8 cellular contexts compared by ENCODE assay signal in the genomic region with DNA sequence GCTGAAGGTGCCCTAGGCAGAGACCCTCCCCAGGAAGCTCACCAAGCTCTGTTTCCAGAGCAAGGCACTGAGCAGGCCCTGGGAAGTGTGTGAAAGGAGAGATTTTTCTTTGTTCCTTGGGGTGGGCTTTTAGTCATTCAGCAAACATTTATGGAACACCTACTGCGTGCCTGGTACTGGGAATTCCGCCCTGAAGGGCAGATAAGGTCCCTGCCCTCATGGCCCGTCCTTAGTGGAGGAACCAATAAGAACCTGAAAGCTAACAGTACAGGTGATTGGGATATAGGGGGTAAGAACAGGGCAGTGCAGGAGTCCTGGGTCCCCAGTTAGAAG. TPM values are rescaled to one million over a fixed set of nuclear protein-coding genes. Genes with fewer than 3 reads are reported as not detected.
DNase-seq lines count a peak whose midpoint lies in the region; ATAC-seq, FAIRE-seq and TF ChIP-seq lines count a peak whose summit lies in the region.

No MANE protein-coding gene starts in this region.

- no peak overlapping the region for H2AFZ ChIP-seq in mammary epithelial cell (ENCODE audit: low read depth, low read length)

- H3K4me3 ChIP-seq in A549 = peak overlapping the region; percentile 73
- peak overlapping the region; percentile 78 for H3K4me3 ChIP-seq in HUES6 (ENCODE audit: low read depth, low read length)
- peak overlapping the region; percentile 0 to 42 (median 28) for H3K4me3 ChIP-seq in mammary epithelial cell (replicated peaks in 1 of 3; ENCODE audit: insufficient read depth in 1 of 3, low read depth in 2 of 3, low read length in 3 of 3)
- peak overlapping the region; percentile 59 for H3K4me3 ChIP-seq in mononuclear cell (ENCODE audit: low read length)

- peaks cover 38% of the 10 kb centered on the region for H3K4me1 ChIP-seq in A549
- peaks cover 19% of the 10 kb centered on the region for H3K4me1 ChIP-seq in HUES6 (ENCODE audit: control insufficient read depth, insufficient read depth, low read length)
- H3K4me1 ChIP-seq in mammary epithelial cell (ENCODE audit: insufficient read depth, low read length) = peaks cover 26% of the 10 kb centered on the region
- peaks cover 60% of the 10 kb centered on the region for H3K4me1 ChIP-seq in mononuclear cell (ENCODE audit: insufficient read depth, low read length)

- CTCF ChIA-PET in A549 (lab: Yijun Ruan, JAX) (interaction anchor here (0.8 to 1.8 kb wide), 4 partner anchors 24 to 120 kb away, joined by 3 to 4 read pairs (median 4); partner anchors contain the start of gene PPP1CA), mammary epithelial cell (lab: Charles Lee; ENCODE audit: low non-redundant PET) (no interaction called here)

- peaks cover 16% of the 10 kb centered on the region for H3K79me2 ChIP-seq in mammary epithelial cell (ENCODE audit: insufficient read depth, low read length)

- peak overlapping the region; percentile 95 to 99 for H3K27ac ChIP-seq in A549
- H3K27ac ChIP-seq in HUES6 (ENCODE audit: low read depth, low read length) = peak overlapping the region; percentile 69
- no peak overlapping the region for H3K27ac ChIP-seq in mammary epithelial cell (ENCODE audit: insufficient read depth, low read depth, low read length)

- dilution Hi-C loops in mammary epithelial cell (cut with HindIII; ENCODE audit: low sequenced_read_pairs) = no loop called here

- peak in 1 of 2 experiments; percentile 65 for DNase-seq in A549 (ENCODE audit: low read depth in 1 of 2, low spot score in 1 of 2)
- DNase-seq in mammary epithelial cell = no peak
- no peak for DNase-seq in NCI-H2227 (lab: John Stamatoyannopoulos, UW; ENCODE audit: unreplicated experiment)
- DNase-seq in urothelium cell line (ENCODE audit: low spot score) = no peak
- DNase-seq in NOMO-1 treated with DMSO at 0.1 percent for 48 hours (lab: John Stamatoyannopoulos, UW; ENCODE audit: unreplicated experiment) = no peak
- no peak for DNase-seq in GOT3 (lab: John Stamatoyannopoulos, UW)

- intact Hi-C loops in mammary epithelial cell (cut with micrococcal nuclease) = no loop called here

- no peaks in the 10 kb centered on the region for H4K20me1 ChIP-seq in mammary epithelial cell (ENCODE audit: insufficient read depth, low read length)

- BruUV-seq in mammary epithelial cell (replicated peaks; lab: Mats Ljungman, UMichigan) = TSS peak; percentile 69

- H3K36me3 ChIP-seq in HUES6 (ENCODE audit: control insufficient read depth, insufficient read depth, low read length) (no peaks in the 10 kb centered on the region), mammary epithelial cell (ENCODE audit: insufficient read depth, low read length) (no peaks in the 10 kb centered on the region)

- in situ Hi-C loops in mammary epithelial cell (cut with MboI; ENCODE audit: low sequenced_read_pairs in 2 of 2) = no loop called here

- TF ChIP-seq EP300 in A549 (IDR thresholded peaks at IDR 0.05) = no peak

- TF ChIP-seq RAD21 in A549 (conservative IDR thresholded peaks at IDR 0.05 in 1 of 2, IDR thresholded peaks at IDR 0.05 in 1 of 2) = no peak

- H3K9me3 ChIP-seq in A549 (no peaks in the 10 kb centered on the region), HUES6 (ENCODE audit: control insufficient read depth, insufficient read depth, low read depth, low read length) (no peaks in the 10 kb centered on the region), mammary epithelial cell (replicated peaks; ENCODE audit: insufficient read depth, low read length) (no peaks in the 10 kb centered on the region), mononuclear cell (ENCODE audit: low read depth, low read length) (no peaks in the 10 kb centered on the region)

- H3K27me3 ChIP-seq in HUES6 (ENCODE audit: control insufficient read depth, insufficient read depth, low read length) = no peaks in the 10 kb centered on the region
- no peaks in the 10 kb centered on the region for H3K27me3 ChIP-seq in mammary epithelial cell (ENCODE audit: insufficient read depth, low read length)
- H3K27me3 ChIP-seq in mononuclear cell (ENCODE audit: insufficient read depth, low read length) = no peaks in the 10 kb centered on the region

- WGBS in A549 (ENCODE audit: missing lambda C conversion rate) = 17% methylated on average over 3 of the region's 3 CpGs
- WGBS in mammary epithelial cell (ENCODE audit: low coverage, missing lambda C conversion rate) = 38% methylated on average over 3 of the region's 3 CpGs

- no peak for TF ChIP-seq POLR2A in A549 (IDR thresholded peaks at IDR 0.05; ENCODE audit: low read length)

- no peak for TF ChIP-seq CTCF in A549 (IDR thresholded peaks at IDR 0.05)
- no peak for TF ChIP-seq CTCF in mammary epithelial cell (conservative IDR thresholded peaks at IDR 0.05 in 1 of 2, IDR thresholded peaks at IDR 0.05 in 1 of 2; ENCODE audit: extremely low read depth in 1 of 2, insufficient read depth in 1 of 2, low read depth in 1 of 2, low read length in 2 of 2)

- POLR2A ChIA-PET in A549 (lab: Yijun Ruan, JAX) = interaction anchor here (0.9 to 1.7 kb wide), 4 partner anchors 11 to 64 kb away, joined by 3 to 5 read pairs (median 4); partner anchors contain the start of gene PPP1CA

- FAIRE-seq in A549 (lab: Jason Lieb, UNC) (no peak), urothelium cell line (lab: Jason Lieb, UNC) (no peak)

- H3K9ac ChIP-seq in HUES6 (ENCODE audit: low read length) = peak overlapping the region; percentile 75
- H3K9ac ChIP-seq in mammary epithelial cell (ENCODE audit: insufficient read depth, low read length) = peak overlapping the region; percentile 33

- H3K4me2 ChIP-seq in A549 (peak overlapping the region; percentile 88), mammary epithelial cell (ENCODE audit: insufficient read depth, low read depth, low read length) (peak overlapping the region; percentile 56)

- ATAC-seq in A549 = peak in 1 of 2 experiments; percentile 4; a peak in 3 of 6 replicates

TF ChIP-seq in A549, 52 proteins besides CTCF, POLR2A, EP300 and RAD21:
- no peak for TF ChIP-seq FOSL2 (IDR thresholded peaks at IDR 0.05)
- peak; percentile 20; the same call in 1 of the 2 replicates for TF ChIP-seq FOSL2 (CRISPR knock-in tag; IDR thresholded peaks at IDR 0.05)
- no peak for TF ChIP-seq BHLHE40 (IDR thresholded peaks at IDR 0.05; ENCODE audit: low read depth, low read length)
- TF ChIP-seq FOSB (CRISPR knock-in tag; IDR thresholded peaks at IDR 0.05) = no peak
- no peak for TF ChIP-seq EHMT2 (IDR thresholded peaks at IDR 0.05; ENCODE audit: low read depth)

RNA-seq across cellular contexts. Expression of gene TMEM134, which starts 3.9 kb away (rescaled TPM):
- 18.1 and 18.8 TPM in 2 replicates for polyA plus RNA-seq in A549 (2011; rRNA removed)
- 53.7 and 68.8 TPM in 2 replicates for polyA plus RNA-seq in A549 (2012; cell fraction: cytosol; rRNA removed)
- 69.2 and 78.1 TPM in 2 replicates for polyA plus RNA-seq in A549 (2012; cell fraction: nucleus; rRNA removed)
- 18.0 to 20.6 TPM (median 18.9 TPM) in 3 replicates for polyA plus RNA-seq in A549 (2017; fragmentation: RNase III; extraction: RNeasy Plus Mini Kit Qiagen cat#74134 plus additional on column Dnase treatment)
- polyA minus RNA-seq in A549 (2011; rRNA and poly(A)+ RNA removed) = 5.1 and 6.6 TPM in 2 replicates
- total RNA-seq in mammary epithelial cell = 10 to 100 TPM; 55.3 to 69.4 TPM
- 118 TPM for polyA plus RNA-seq in mammary epithelial cell
- polyA minus RNA-seq in mammary epithelial cell = 5.5 TPM
- total RNA-seq in mononuclear cell = 18.4 TPM

RNA-seq across cellular contexts. Expression of gene CABP4, which starts 10.0 kb away (rescaled TPM):
- not detected in 2 replicates for polyA plus RNA-seq in A549 (2011; rRNA removed)
- polyA plus RNA-seq in A549 (2012; cell fraction: cytosol; rRNA removed) = not detected in 2 replicates
- polyA plus RNA-seq in A549 (2012; cell fraction: nucleus; rRNA removed) = 0.02 TPM in 1 of 2 replicates, not detected in the other
- polyA plus RNA-seq in A549 (2017; fragmentation: RNase III; extraction: RNeasy Plus Mini Kit Qiagen cat#74134 plus additional on column Dnase treatment) = not detected in 3 replicates
- not detected in 2 replicates for polyA minus RNA-seq in A549 (2011; rRNA and poly(A)+ RNA removed)
- total RNA-seq in mammary epithelial cell = 1 to 10 TPM; 1.8 to 5.8 TPM
- polyA plus RNA-seq in mammary epithelial cell = 0.52 TPM
- not detected for polyA minus RNA-seq in mammary epithelial cell
- 2.6 TPM for total RNA-seq in mononuclear cell

RNA-seq across cellular contexts. Expression of gene GPR152, which starts 12.6 kb away (rescaled TPM):
- not detected in 2 replicates for polyA plus RNA-seq in A549 (2011; rRNA removed)
- polyA plus RNA-seq in A549 (2012; cell fraction: cytosol; rRNA removed) = not detected in 2 replicates
- not detected in 2 replicates for polyA plus RNA-seq in A549 (2012; cell fraction: nucleus; rRNA removed)
- not detected in 3 replicates for polyA plus RNA-seq in A549 (2017; fragmentation: RNase III; extraction: RNeasy Plus Mini Kit Qiagen cat#74134 plus additional on column Dnase treatment)
- 0.34 TPM in 1 of 2 replicates, not detected in the other for polyA minus RNA-seq in A549 (2011; rRNA and poly(A)+ RNA removed)
- total RNA-seq in mammary epithelial cell = not detected
- not detected for polyA plus RNA-seq in mammary epithelial cell
- not detected for polyA minus RNA-seq in mammary epithelial cell
- not detected for total RNA-seq in mononuclear cell

RNA-seq across cellular contexts. Expression of gene AIP, which starts 17.7 kb away (rescaled TPM):
- 50.8 and 56.3 TPM in 2 replicates for polyA plus RNA-seq in A549 (2011; rRNA removed)
- 125 and 129 TPM in 2 replicates for polyA plus RNA-seq in A549 (2012; cell fraction: cytosol; rRNA removed)
- 104 and 133 TPM in 2 replicates for polyA plus RNA-seq in A549 (2012; cell fraction: nucleus; rRNA removed)
- 57.1 to 74.1 TPM (median 68.8 TPM) in 3 replicates for polyA plus RNA-seq in A549 (2017; fragmentation: RNase III; extraction: RNeasy Plus Mini Kit Qiagen cat#74134 plus additional on column Dnase treatment)
- polyA minus RNA-seq in A549 (2011; rRNA and poly(A)+ RNA removed) = 46.6 and 51.7 TPM in 2 replicates
- 10 to 100 TPM; 34.5 to 36.2 TPM for total RNA-seq in mammary epithelial cell
- 61.3 TPM for polyA plus RNA-seq in mammary epithelial cell
- 10.2 TPM for polyA minus RNA-seq in mammary epithelial cell
- total RNA-seq in mononuclear cell = 77.2 TPM

RNA-seq across cellular contexts. Expression of gene CORO1B, which starts 21.9 kb away (rescaled TPM):
- 34.6 and 38.0 TPM in 2 replicates for polyA plus RNA-seq in A549 (2011; rRNA removed)
- 87.1 and 110 TPM in 2 replicates for polyA plus RNA-seq in A549 (2012; cell fraction: cytosol; rRNA removed)
- 110 and 189 TPM in 2 replicates for polyA plus RNA-seq in A549 (2012; cell fraction: nucleus; rRNA removed)
- 37.9 to 46.0 TPM (median 44.2 TPM) in 3 replicates for polyA plus RNA-seq in A549 (2017; fragmentation: RNase III; extraction: RNeasy Plus Mini Kit Qiagen cat#74134 plus additional on column Dnase treatment)
- polyA minus RNA-seq in A549 (2011; rRNA and poly(A)+ RNA removed) = 31.3 and 58.1 TPM in 2 replicates
- total RNA-seq in mammary epithelial cell = 10 to 100 TPM; 62.8 to 74.4 TPM
- polyA plus RNA-seq in mammary epithelial cell = 77.3 TPM
- polyA minus RNA-seq in mammary epithelial cell = 50.2 TPM
- total RNA-seq in mononuclear cell = 28.1 TPM

Comparison
In these comparisons a context has a peak if more than half of its experiments do, and no peak if none do; other contexts are left out.
1. H3K4me3 ChIP-seq: peak in every context shown above with its lines; median percentile 78 in HUES6; 73 in A549; 59 in mononuclear cell; 28 in mammary epithelial cell.